ENCODE assay signal across 8 cellular contexts in the genomic region with DNA sequence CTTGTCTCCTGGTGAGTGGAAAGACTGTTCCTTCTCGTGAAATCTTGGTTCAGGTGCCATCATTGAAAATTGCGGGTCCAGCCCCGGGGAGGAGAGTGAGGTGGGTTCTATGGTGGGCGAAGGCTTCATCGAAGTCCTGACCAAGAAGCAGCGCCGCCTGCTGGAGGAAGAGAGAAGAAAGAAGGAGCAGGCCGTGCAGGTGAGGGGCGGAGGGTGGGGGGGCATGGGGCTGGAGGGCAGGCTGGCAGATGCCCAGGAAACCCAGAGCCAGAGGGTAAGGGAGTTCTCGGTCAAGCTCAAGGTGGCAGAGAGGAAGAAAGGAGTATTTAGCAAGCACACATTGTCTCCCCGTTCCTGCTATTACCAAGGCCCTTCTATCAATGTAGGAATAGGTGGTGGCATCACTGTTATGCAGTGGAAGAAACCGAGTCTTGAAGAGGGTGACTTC. TPM values are rescaled to one million over a fixed set of nuclear protein-coding genes. Genes with fewer than 3 reads are reported as not detected.
DNase-seq lines count a peak whose midpoint lies in the region; ATAC-seq and TF ChIP-seq lines count a peak whose summit lies in the region.

No MANE protein-coding gene starts in this region.

- peaks cover 17% of the 10 kb centered on the region for H3K4me1 Mint-ChIP-seq in activated T-cell treated with anti-CD3 and anti-CD28 coated beads, Interleukin-2, amount 50 U/mL, for 72 hours (ENCODE audit: low read depth)

- ATAC-seq in activated T-cell treated with anti-CD3 and anti-CD28 coated beads, Interleukin-2, amount 50 U/mL, for 72 hours (replicated peaks in 1 of 2) = peak in 1 of 2 donors; percentile 28
- ATAC-seq in GM21447 (IDR thresholded peaks at IDR 0.05; ENCODE audit: unreplicated experiment) = no peak

- H3K36me3 Mint-ChIP-seq in activated T-cell treated with anti-CD3 and anti-CD28 coated beads, Interleukin-2, amount 50 U/mL, for 72 hours (ENCODE audit: insufficient read depth in 2 of 2) = peaks cover 6 to 33% of the 10 kb centered on the region in 2 donors

- no peaks in the 10 kb centered on the region for H3K9me3 ChIP-seq in spleen

- TF ChIP-seq CTCF in GM13976 (IDR thresholded peaks at IDR 0.05; ENCODE audit: borderline replicate concordance, control extremely low read depth, extremely low read depth, insufficient read depth, missing control alignments) (no peak), spleen (IDR thresholded peaks at IDR 0.05 in 8 of 11, conservative IDR thresholded peaks at IDR 0.05 in 3 of 11) (peak in 9 of 11 experiments; percentile 22 to 79 (median 69))

- 49 to 68% (median 61%) methylated on average over 12 of the region's 12 CpGs for WGBS in spleen, 5 donors

- TF ChIP-seq POLR2A in spleen (IDR thresholded peaks at IDR 0.05) = no peak

- H3K27ac Mint-ChIP-seq in activated T-cell treated with anti-CD3 and anti-CD28 coated beads, Interleukin-2, amount 50 U/mL, for 72 hours = no peak overlapping the region

- no peak overlapping the region for H3K4me3 Mint-ChIP-seq in activated T-cell treated with anti-CD3 and anti-CD28 coated beads, Interleukin-2, amount 50 U/mL, for 72 hours

- H3K27me3 ChIP-seq in spleen (replicated peaks in 1 of 7) = no peaks in the 10 kb centered on the region

- H3K4me1 ChIP-seq in spleen = no peaks in the 10 kb centered on the region

- no peak overlapping the region for H3K4me3 ChIP-seq in spleen

- in situ Hi-C loops in GM13976 (cut with MboI; ENCODE audit: low sequenced_read_pairs, unreplicated experiment) = no loop called here

- no peaks in the 10 kb centered on the region for H3K27me3 Mint-ChIP-seq in activated T-cell treated with anti-CD3 and anti-CD28 coated beads, Interleukin-2, amount 50 U/mL, for 72 hours (ENCODE audit: low read depth)

- H3K36me3 ChIP-seq in spleen = peaks cover 2 to 100% (median 97%) of the 10 kb centered on the region in 6 donors

- no peaks in the 10 kb centered on the region for H3K9me3 Mint-ChIP-seq in activated T-cell treated with anti-CD3 and anti-CD28 coated beads, Interleukin-2, amount 50 U/mL, for 72 hours

- no peak overlapping the region for H3K27ac ChIP-seq in spleen

- intact Hi-C loops in spleen (cut with DNase I; ENCODE audit: low total_unique reads) = no loop called here

- DNase-seq in GM13976 (ENCODE audit: low spot score) (peak; percentile 63), NCI-H82 (lab: John Stamatoyannopoulos, UW) (peak; percentile 77), foreskin melanocyte (peak; percentile 9), spleen (no peak), DMS153 (lab: John Stamatoyannopoulos, UW) (no peak), COLO829 (ENCODE audit: low spot score) (no peak)
- DNase-seq in activated T-cell treated with anti-CD3 and anti-CD28 coated beads, Interleukin-2, amount 50 U/mL, for 72 hours = peak; percentile 59 to 60

RNA-seq across cellular contexts. Expression of gene POMT1, which starts 24.3 kb away (rescaled TPM):
- 10 to 100 TPM; 47.3 to 52.1 TPM for total RNA-seq in activated T-cell treated with anti-CD3 and anti-CD28 coated beads, Interleukin-2, amount 50 U/mL, for 72 hours
- 10 to 100 TPM; 24.5 to 45.8 (median 30.0) TPM for total RNA-seq in spleen
- 10 to 100 TPM; 20.4 to 66.5 (median 47.5) TPM for polyA plus RNA-seq in spleen

RNA-seq across cellular contexts. Expression of gene UCK1, which starts 52.6 kb away (rescaled TPM):
- total RNA-seq in activated T-cell treated with anti-CD3 and anti-CD28 coated beads, Interleukin-2, amount 50 U/mL, for 72 hours = 10 to 100 TPM; 19.2 to 29.7 TPM
- 10 to 100 TPM; 20.3 to 32.9 (median 25.0) TPM for total RNA-seq in spleen
- polyA plus RNA-seq in spleen = 10 to 100 TPM; 21.1 to 24.2 (median 21.5) TPM

Comparison
In these comparisons a context has a peak if more than half of its experiments do, and no peak if none do; other contexts are left out.
1. DNase-seq: peak in GM13976 (single experiment), NCI-H82 (single experiment), activated T-cell treated with anti-CD3 and anti-CD28 coated beads, Interleukin-2, amount 50 U/mL, for 72 hours (2 of 2) and foreskin melanocyte (single experiment); none in spleen (single experiment), DMS153 (single experiment) and COLO829 (single experiment).